Comparison of ENCODE assay signal across 2 cellular contexts in genomic region chr11:124071622-124071948, GRCh38.
TF ChIP-seq lines count a peak whose summit lies in the region.

No MANE protein-coding gene starts in this region.

TF ChIP-seq in GM12891, 5 proteins besides CTCF, POLR2A, EP300 and RAD21:
- TF ChIP-seq POU2F2 (IDR thresholded peaks at IDR 0.05; ENCODE audit: low read depth, low read length) (no peak), PAX5 (IDR thresholded peaks at IDR 0.05; ENCODE audit: insufficient read depth, low read length, severe bottlenecking) (no peak), TAF1 (IDR thresholded peaks at IDR 0.05; ENCODE audit: low read depth, low read length) (no peak), POLR2AphosphoS5 (IDR thresholded peaks at IDR 0.05; ENCODE audit: low read depth, low read length) (no peak), SPI1 (IDR thresholded peaks at IDR 0.05; ENCODE audit: low read depth, low read length) (no peak)

TF ChIP-seq in IMR-90, 13 proteins besides CTCF, POLR2A, EP300 and RAD21:
- no peak for TF ChIP-seq NFE2L2 (IDR thresholded peaks at IDR 0.05; ENCODE audit: low read depth, low read length)
- no peak for TF ChIP-seq CHD1 (IDR thresholded peaks at IDR 0.05; ENCODE audit: low read depth, low read length)
- TF ChIP-seq MAZ (IDR thresholded peaks at IDR 0.05; ENCODE audit: borderline replicate concordance, low read depth, low read length), result no peak
- TF ChIP-seq USF2 (IDR thresholded peaks at IDR 0.05; ENCODE audit: low read depth, low read length), result no peak
- TF ChIP-seq ELK1 (IDR thresholded peaks at IDR 0.05; ENCODE audit: borderline replicate concordance, low read depth, low read length), result no peak
- TF ChIP-seq CEBPB (IDR thresholded peaks at IDR 0.05; ENCODE audit: low read depth, low read length), result no peak
- no peak for TF ChIP-seq SMC3 (IDR thresholded peaks at IDR 0.05; ENCODE audit: low read depth, low read length)
- TF ChIP-seq MAFK (IDR thresholded peaks at IDR 0.05; ENCODE audit: low read depth, low read length), result no peak
- no peak for TF ChIP-seq FOS (IDR thresholded peaks at IDR 0.05; ENCODE audit: low read depth, low read length)
TF ChIP-seq in IMR-90: peak in this region for 0.
